Comparison of ENCODE assay signal across 19 cellular contexts in genomic region chr1:12335815-12336214, GRCh38.
"Had no signal": no experiment of that assay in that cellular context is flagged by ENCODE, and none has a peak within 500 bp of the region (broad histone marks: within the 10 kb centered on the region; RNA-seq: fewer than 3 reads in every experiment).

No MANE protein-coding gene starts in this region.

- H3K9me3 Mint-ChIP-seq: activated CD4-positive, alpha-beta memory T cell treated with anti-CD3 and anti-CD28 coated beads for 36 hours; activated CD4-positive, alpha-beta T cell treated with anti-CD3 and anti-CD28 coated beads, Interleukin-2, amount 10 ng/mL, durations not matched to agents 7 days and 5 days; activated naive CD4-positive, alpha-beta T cell treated with anti-CD3 and anti-CD28 coated beads, Interleukin-2, amount 50 U/mL, for 72 hours; activated naive CD8-positive, alpha-beta T cell treated with anti-CD3 and anti-CD28 coated beads, Interleukin-2, amount 50 U/mL, for 24 hours; activated T-cell treated with anti-CD3 and anti-CD28 coated beads, Interleukin-2, amount 50 U/mL, for 4 hours had no signal

- H3K27me3 Mint-ChIP-seq: activated CD4-positive, alpha-beta memory T cell treated with anti-CD3 and anti-CD28 coated beads for 36 hours; activated CD4-positive, alpha-beta T cell treated with anti-CD3 and anti-CD28 coated beads, Interleukin-2, amount 10 ng/mL, durations not matched to agents 7 days and 5 days; activated naive CD8-positive, alpha-beta T cell treated with anti-CD3 and anti-CD28 coated beads, Interleukin-2, amount 50 U/mL, for 24 hours; T-helper 17 cell had no signal

- H3K4me3 Mint-ChIP-seq: activated CD4-positive, alpha-beta memory T cell treated with anti-CD3 and anti-CD28 coated beads for 36 hours; activated CD4-positive, alpha-beta T cell treated with anti-CD3 and anti-CD28 coated beads, Interleukin-2, amount 10 ng/mL, durations not matched to agents 7 days and 5 days; activated naive CD8-positive, alpha-beta T cell treated with anti-CD3 and anti-CD28 coated beads, Interleukin-2, amount 50 U/mL, for 24 hours; activated T-cell treated with anti-CD3 and anti-CD28 coated beads, Interleukin-2, amount 50 U/mL, for 4 hours; T-helper 17 cell had no signal

- DNase-seq: activated CD4-positive, alpha-beta memory T cell treated with anti-CD3 and anti-CD28 coated beads for 36 hours; activated CD4-positive, alpha-beta T cell treated with anti-CD3 and anti-CD28 coated beads, Interleukin-2, amount 10 ng/mL, durations not matched to agents 7 days and 5 days; activated CD4-positive, CD25-positive, alpha-beta regulatory T cell; activated CD8-positive, alpha-beta memory T cell treated with anti-CD3 and anti-CD28 coated beads for 24 hours; activated effector memory CD4-positive, alpha-beta T cell treated with anti-CD3 and anti-CD28 coated beads, Interleukin-2, amount 50 U/mL, for 16 hours; activated naive CD4-positive, alpha-beta T cell treated with Interleukin-2 at 50 U/mL for 16 hours; activated naive CD8-positive, alpha-beta T cell treated with anti-CD3 and anti-CD28 coated beads, Interleukin-2, amount 50 U/mL, for 24 hours; activated T-cell treated with anti-CD3 and anti-CD28 coated beads, Interleukin-2, amount 50 U/mL, for 4 hours; amniotic stem cell; NCI-H1092; NCI-H1417 treated with DMSO at 0.1 percent for 48 hours; NCI-H1694 treated with DMSO at 0.1 percent for 48 hours; NCI-H2029 treated with DMSO at 0.1 percent for 48 hours; NCI-H510A treated with DMSO at 0.1 percent for 48 hours; SHP77 treated with DMSO at 0.1 percent for 48 hours; T-helper 17 cell; T1000 had no signal

- H3K27ac ChIP-seq: KMS-11 had no signal

- H3K27ac Mint-ChIP-seq: activated CD4-positive, alpha-beta memory T cell treated with anti-CD3 and anti-CD28 coated beads for 36 hours; activated CD4-positive, alpha-beta T cell treated with anti-CD3 and anti-CD28 coated beads, Interleukin-2, amount 10 ng/mL, durations not matched to agents 7 days and 5 days; activated naive CD4-positive, alpha-beta T cell treated with anti-CD3 and anti-CD28 coated beads, Interleukin-2, amount 50 U/mL, for 72 hours; activated naive CD8-positive, alpha-beta T cell treated with anti-CD3 and anti-CD28 coated beads, Interleukin-2, amount 50 U/mL, for 24 hours had no signal

- ATAC-seq: activated naive CD4-positive, alpha-beta T cell treated with anti-CD3 and anti-CD28 coated beads, Interleukin-2, amount 50 U/mL, for 72 hours; activated T-cell treated with anti-CD3 and anti-CD28 coated beads, Interleukin-2, amount 50 U/mL, for 4 hours; T-helper 17 cell had no signal
